In genomic region chr6:154995241-154996162, GRCh38 we compare ENCODE assay signal across 8 cellular contexts. TPM values are rescaled to one million over a fixed set of nuclear protein-coding genes. Genes with fewer than 3 reads are reported as not detected.
DNase-seq lines count a peak whose midpoint lies in the region; ATAC-seq lines count a peak whose summit lies in the region.

Gene TIAM2, plus strand, starts transcription at chr6:154995315. Its CDS starts 133,909 bp downstream, at chr6:155129224.

- H3K27me3 ChIP-seq in SJSA1 (replicated peaks): no peaks in the 10 kb centered on the region

- peaks cover 14% of the 10 kb centered on the region for H3K36me3 ChIP-seq in SJSA1

- peaks cover 50% of the 10 kb centered on the region for H3K4me1 ChIP-seq in SJSA1 (replicated peaks)

- H3K27ac ChIP-seq in SJSA1: peak within 1 kb of the TSS; percentile 73

- H3K9me3 ChIP-seq in SJSA1 (replicated peaks): no peaks in the 10 kb centered on the region

- H3K4me3 ChIP-seq in SJSA1: peak within 1 kb of the TSS; percentile 86

- DNase-seq in NCI-H345 (lab: John Stamatoyannopoulos, UW) (peak; percentile 39), NCI-H345 treated with DMSO at 0.1 percent for 48 hours (lab: John Stamatoyannopoulos, UW; ENCODE audit: unreplicated experiment) (no peak), SJSA1 (ENCODE audit: low read depth in 1 of 2, low spot score in 2 of 2) (peak; percentile 67 to 83), dermis microvascular lymphatic vessel endothelial cell (ENCODE audit: low read depth in 2 of 2) (peak in 1 of 2 donors; percentile 47), lung microvascular endothelial cell (ENCODE audit: low read depth in 2 of 2) (peak; percentile 31 to 56), SHP77 (lab: John Stamatoyannopoulos, UW) (no peak)
- peak; percentile 61 for DNase-seq in stimulated activated CD8-positive, alpha-beta memory T cell treated with anti-CD3 and anti-CD28 coated beads, Interleukin-4, amount 100 ng/mL, for 48 hours

- ATAC-seq in HG03135 (IDR thresholded peaks at IDR 0.05; ENCODE audit: unreplicated experiment): no peak

RNA-seq across cellular contexts. Expression of gene TIAM2, which starts in this region (rescaled TPM):
- 48.3 and 59.3 TPM in 2 replicates for total RNA-seq in SJSA1 (2014; rRNA removed; shearing (Covaris generic))
- total RNA-seq in dermis microvascular lymphatic vessel endothelial cell (12.8 and 15.9 TPM in 2 replicates), lung microvascular endothelial cell (10.2 and 17.9 TPM in 2 replicates)

Comparison
In these comparisons a context has a peak if more than half of its experiments do, and no peak if none do; other contexts are left out.
1. DNase-seq: peak in NCI-H345 (single experiment), SJSA1 (2 of 2), lung microvascular endothelial cell (2 of 2) and stimulated activated CD8-positive, alpha-beta memory T cell treated with anti-CD3 and anti-CD28 coated beads, Interleukin-4, amount 100 ng/mL, for 48 hours (single experiment); none in NCI-H345 treated with DMSO at 0.1 percent for 48 hours (single experiment) and SHP77 (0 of 2).